Comparison of ENCODE assay signal across 1 cellular context in the genomic region with DNA sequence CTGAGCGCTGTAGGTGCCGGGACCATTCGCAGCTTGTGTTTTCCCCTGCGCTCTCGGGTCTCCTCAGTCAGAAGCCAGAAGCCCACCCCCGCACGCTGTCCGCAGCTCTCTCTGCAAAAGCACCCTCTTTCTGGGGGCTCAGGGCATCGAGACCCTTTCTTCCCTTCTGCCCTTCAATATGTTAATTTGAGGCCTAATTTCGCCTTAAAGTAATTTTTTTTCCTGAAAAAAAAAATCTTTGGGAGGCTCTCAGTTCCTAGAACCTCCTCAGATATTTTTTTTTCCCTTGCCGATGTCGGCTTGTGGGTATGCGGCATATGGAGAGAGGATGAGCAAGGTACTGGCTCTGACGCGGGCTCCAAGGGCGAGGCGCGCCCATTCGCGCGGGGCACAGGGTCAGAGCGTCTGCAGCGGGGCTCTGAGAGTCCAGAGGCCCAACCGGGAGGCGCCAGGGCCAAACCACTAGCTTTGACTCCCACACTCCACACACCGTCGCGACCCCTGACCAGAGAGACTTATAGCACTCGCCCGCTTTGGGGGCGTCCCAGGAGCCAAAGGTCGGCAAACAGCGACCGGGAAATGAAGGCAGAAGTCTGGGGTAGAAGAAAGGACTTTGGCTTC.
TF ChIP-seq lines count a peak whose summit lies in the region.

No MANE protein-coding gene starts in this region.

TF ChIP-seq in GM23338, 12 proteins besides CTCF, POLR2A, EP300 and RAD21:
- TF ChIP-seq REST (IDR thresholded peaks at IDR 0.05; ENCODE audit: unreplicated experiment): no peak
- TF ChIP-seq EZH2 (IDR thresholded peaks at IDR 0.05; ENCODE audit: low read depth, unreplicated experiment): peak; percentile 81
- TF ChIP-seq EZH2phosphoT487 (IDR thresholded peaks at IDR 0.05; ENCODE audit: unreplicated experiment): peak; percentile 72
